In the genomic region with DNA sequence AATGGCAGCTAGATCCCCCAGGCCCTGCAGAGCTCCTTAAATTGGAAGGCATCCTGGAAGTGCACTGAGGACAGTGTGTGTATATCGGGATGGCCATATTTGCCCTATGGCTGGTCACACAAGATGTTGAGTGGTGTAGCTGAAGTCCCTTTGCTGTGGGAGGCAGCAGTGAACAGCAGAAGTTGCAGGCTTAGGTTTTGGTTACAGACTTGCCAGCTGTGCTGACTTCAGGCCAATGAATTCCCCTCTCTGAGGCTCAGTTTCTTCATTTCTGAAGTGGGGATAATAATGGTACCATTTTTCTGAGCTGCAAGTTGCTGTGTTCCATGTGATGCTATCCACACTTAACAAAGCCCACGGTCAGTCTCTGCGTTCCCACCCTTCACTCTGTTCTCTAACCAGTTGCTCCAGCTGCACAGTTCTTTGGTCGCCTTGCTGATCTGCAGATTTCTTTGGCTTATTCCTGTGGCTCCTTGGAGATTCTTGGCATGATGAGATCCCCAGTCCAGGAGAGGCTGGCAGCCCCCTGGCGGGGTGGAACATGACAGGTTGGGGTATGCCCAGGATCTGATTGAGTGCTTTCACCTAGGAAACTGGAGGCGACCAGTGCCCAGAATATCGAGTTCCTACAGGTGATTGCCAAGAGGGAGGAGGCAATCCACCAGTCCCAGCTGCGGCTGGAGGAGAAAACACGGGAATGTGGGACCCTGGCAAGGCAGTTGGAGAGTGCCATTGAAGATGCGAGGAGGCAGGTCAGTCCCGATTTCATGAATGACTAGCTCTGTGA, we compare ENCODE assay signal across 14 cellular contexts.
"Had no signal": no experiment of that assay in that cellular context is flagged by ENCODE, and none has a peak within 500 bp of the region (broad histone marks: within the 10 kb centered on the region; RNA-seq: fewer than 3 reads in every experiment).

No MANE protein-coding gene starts in this region.

- H3K4me1 Mint-ChIP-seq: stimulated activated effector memory CD8-positive, alpha-beta T cell treated with anti-CD3 and anti-CD28 coated beads, Interleukin-12 subunit alpha, Interleukin-12 subunit beta, amount 100 ng/mL, for 72 hours had no signal

- H3K27ac Mint-ChIP-seq: activated naive CD8-positive, alpha-beta T cell treated with anti-CD3 and anti-CD28 coated beads, Interleukin-2, amount 10 ng/mL, durations not matched to agents 7 days and 5 days; stimulated activated effector memory CD8-positive, alpha-beta T cell treated with anti-CD3 and anti-CD28 coated beads, Interleukin-12 subunit alpha, Interleukin-12 subunit beta, amount 100 ng/mL, for 72 hours; T-helper 2 cell treated with Interferon-gamma antibody and Interleukin-4, amounts not matched to agents 5 μg/mL and 100 μg/mL, for 36 hours had no signal

- ATAC-seq: activated CD4-positive, CD25-positive, alpha-beta regulatory T cell treated with anti-CD3 and anti-CD28 coated beads, Interleukin-2, amount 50 U/mL, for 24 hours; right cardiac atrium; stimulated activated effector memory CD8-positive, alpha-beta T cell treated with anti-CD3 and anti-CD28 coated beads, Interleukin-12 subunit alpha, Interleukin-12 subunit beta, amount 100 ng/mL, for 72 hours had no signal

- H3K4me3 Mint-ChIP-seq: activated naive CD8-positive, alpha-beta T cell treated with anti-CD3 and anti-CD28 coated beads, Interleukin-2, amount 10 ng/mL, durations not matched to agents 7 days and 5 days; stimulated activated effector memory CD8-positive, alpha-beta T cell treated with anti-CD3 and anti-CD28 coated beads, Interleukin-12 subunit alpha, Interleukin-12 subunit beta, amount 100 ng/mL, for 72 hours; T-helper 2 cell treated with Interferon-gamma antibody and Interleukin-4, amounts not matched to agents 5 μg/mL and 100 μg/mL, for 36 hours had no signal

- DNase-seq: activated CD4-positive, alpha-beta T cell treated with anti-CD3 and anti-CD28 coated beads, Interleukin-2, amount 50 U/mL, for 4 hours; activated naive CD8-positive, alpha-beta T cell treated with anti-CD3 and anti-CD28 coated beads, Interleukin-2, amount 10 ng/mL, durations not matched to agents 7 days and 5 days; activated T-cell treated with anti-CD3 and anti-CD28 coated beads, Interleukin-2, amount 50 U/mL, for 48 hours; colonic mucosa; effector CD4-positive, alpha-beta T cell; kidney; right cardiac atrium; small intestine; SW 1271; upper lobe of left lung had no signal

- H3K27me3 Mint-ChIP-seq: activated naive CD8-positive, alpha-beta T cell treated with anti-CD3 and anti-CD28 coated beads, Interleukin-2, amount 10 ng/mL, durations not matched to agents 7 days and 5 days had no signal

- H3K9me3 Mint-ChIP-seq: activated naive CD8-positive, alpha-beta T cell treated with anti-CD3 and anti-CD28 coated beads, Interleukin-2, amount 10 ng/mL, durations not matched to agents 7 days and 5 days; stimulated activated effector memory CD8-positive, alpha-beta T cell treated with anti-CD3 and anti-CD28 coated beads, Interleukin-12 subunit alpha, Interleukin-12 subunit beta, amount 100 ng/mL, for 72 hours; T-helper 2 cell treated with Interferon-gamma antibody and Interleukin-4, amounts not matched to agents 5 μg/mL and 100 μg/mL, for 36 hours had no signal

- H3K27ac ChIP-seq: colonic mucosa, parathyroid adenoma, upper lobe of left lung had no signal
